In genomic region chrX:154457491-154458115, GRCh38 we compare ENCODE assay signal across 8 cellular contexts. TPM values are rescaled to one million over a fixed set of nuclear protein-coding genes. Genes with fewer than 3 reads are reported as not detected.
DNase-seq lines count a peak whose midpoint lies in the region; ATAC-seq and TF ChIP-seq lines count a peak whose summit lies in the region.

No MANE protein-coding gene starts in this region.

- ATAC-seq in DND-41 (ENCODE audit: insufficient read depth, low read depth): peak; percentile 34
- ATAC-seq in GM21576 (IDR thresholded peaks at IDR 0.05; ENCODE audit: unreplicated experiment): peak; percentile 52
- peak; percentile 77 for ATAC-seq in mucosa of descending colon

- H3K79me2 ChIP-seq in DND-41 (ENCODE audit: insufficient read depth, low read length) (peaks cover 14% of the 10 kb centered on the region), KMS-11 (ENCODE audit: insufficient read depth, low read depth) (no peaks in the 10 kb centered on the region)

- intact Hi-C loops in mucosa of descending colon (cut with DNase I, micrococcal nuclease): no loop called here

- H3K4me3 ChIP-seq in DND-41 (ENCODE audit: low read depth in 1 of 2, low read length in 2 of 2) (peak overlapping the region; percentile 6 to 78; a peak in 3 of 4 replicates), KMS-11 (IDR thresholded peaks at IDR 0.05; ENCODE audit: insufficient read depth, low read depth, low read length) (no peak overlapping the region), WI38 (ENCODE audit: low read depth, low read length) (peak overlapping the region; percentile 50), mucosa of descending colon (peak overlapping the region; percentile 38), thymus (ENCODE audit: low read length) (peak overlapping the region; percentile 66)

- peaks cover 25% of the 10 kb centered on the region for H3K4me1 ChIP-seq in DND-41 (ENCODE audit: insufficient read depth, low read length)
- H3K4me1 ChIP-seq in KMS-11 (ENCODE audit: low read depth, poor library complexity, severe bottlenecking): peaks cover 4% of the 10 kb centered on the region
- no peaks in the 10 kb centered on the region for H3K4me1 ChIP-seq in mucosa of descending colon (ENCODE audit: low read depth)
- peaks cover 2% of the 10 kb centered on the region for H3K4me1 ChIP-seq in thymus (ENCODE audit: control insufficient read depth, insufficient read depth, low read length)

- H3K27me3 ChIP-seq in DND-41 (ENCODE audit: insufficient read depth, low read length, poor library complexity) (no peaks in the 10 kb centered on the region), KMS-11 (ENCODE audit: insufficient read depth, low read depth) (no peaks in the 10 kb centered on the region), thymus (ENCODE audit: control insufficient read depth, insufficient read depth) (no peaks in the 10 kb centered on the region)

- peak overlapping the region; percentile 62; the same call in 1 of the 2 replicates for H3K27ac ChIP-seq in DND-41 (ENCODE audit: low read length)
- no peak overlapping the region for H3K27ac ChIP-seq in KMS-11
- H3K27ac ChIP-seq in thymus (ENCODE audit: low read depth): peak overlapping the region; percentile 74

- no peak for TF ChIP-seq CTCF in DND-41 (IDR thresholded peaks at IDR 0.05; ENCODE audit: borderline replicate concordance, extremely low read depth, low read length, poor library complexity, severe bottlenecking)
- TF ChIP-seq CTCF in KMS-11 (conservative IDR thresholded peaks at IDR 0.05; ENCODE audit: low read depth, low read length): no peak
- no peak for TF ChIP-seq CTCF in WI38 (IDR thresholded peaks at IDR 0.05; ENCODE audit: low read depth, low read length)
- TF ChIP-seq CTCF in mucosa of descending colon (IDR thresholded peaks at IDR 0.05): no peak

- H3K4me2 ChIP-seq in DND-41 (ENCODE audit: insufficient read depth, low read length) (peak overlapping the region; percentile 72), KMS-11 (peak overlapping the region; percentile 36; the same call in 1 of the 2 replicates)

- DNase-seq in DND-41 (peak; percentile 54), mucosa of descending colon (peak; percentile 58 to 79 (median 78)), MV-4-11 (lab: John Stamatoyannopoulos, UW) (no peak)
- DNase-seq in effector CD4-positive, alpha-beta T cell: peak; percentile 40

- 5% methylated on average over 65 of the region's 65 CpGs for WGBS in thymus

- peak overlapping the region; percentile 67 for H3K9ac ChIP-seq in DND-41 (ENCODE audit: low read depth, low read length)
- no peak overlapping the region; the same call in 1 of the 2 replicates for H3K9ac ChIP-seq in KMS-11

- H3K36me3 ChIP-seq in DND-41 (ENCODE audit: insufficient read depth, low read length): peaks cover 20% of the 10 kb centered on the region
- no peaks in the 10 kb centered on the region for H3K36me3 ChIP-seq in KMS-11 (ENCODE audit: insufficient read depth)
- H3K36me3 ChIP-seq in mucosa of descending colon (ENCODE audit: low read depth): no peaks in the 10 kb centered on the region
- H3K36me3 ChIP-seq in thymus (ENCODE audit: control insufficient read depth, insufficient read depth): peaks cover 13% of the 10 kb centered on the region

- H3K9me3 ChIP-seq in DND-41 (ENCODE audit: insufficient read depth, low read length, severe bottlenecking): no peaks in the 10 kb centered on the region
- H3K9me3 ChIP-seq in mucosa of descending colon: no peaks in the 10 kb centered on the region
- H3K9me3 ChIP-seq in thymus (ENCODE audit: control insufficient read depth): no peaks in the 10 kb centered on the region

- H4K20me1 ChIP-seq in DND-41 (ENCODE audit: insufficient read depth, low read length) (peaks cover 10% of the 10 kb centered on the region; the same call in 1 of the 2 replicates), KMS-11 (ENCODE audit: insufficient read depth) (no peaks in the 10 kb centered on the region)

- H2AFZ ChIP-seq in DND-41 (ENCODE audit: low read depth, low read length) (peak overlapping the region; percentile 76), KMS-11 (ENCODE audit: low read depth) (peak overlapping the region; percentile 66)

RNA-seq across cellular contexts. Expression of gene PLXNA3, which starts 0.5 kb away (rescaled TPM):
- 10 to 100 TPM; 24.8 to 66.1 (median 51.7) TPM for total RNA-seq in mucosa of descending colon
- polyA plus RNA-seq in thymus: 14.3 TPM

RNA-seq across cellular contexts. Expression of gene FAM50A, which starts 13.7 kb away (rescaled TPM):
- total RNA-seq in mucosa of descending colon: 10 to 100 TPM; 46.2 to 65.1 (median 50.5) TPM
- 112 TPM for polyA plus RNA-seq in thymus

RNA-seq across cellular contexts. Expression of gene GDI1, which starts 20.6 kb away (rescaled TPM):
- 100 to 1,000 TPM in 1 of 3 donors, 10 to 100 TPM in 2; 67.1 to 117 (median 68.1) TPM for total RNA-seq in mucosa of descending colon
- 144 TPM for polyA plus RNA-seq in thymus

RNA-seq across cellular contexts. Expression of gene LAGE3, which starts 21.5 kb away (rescaled TPM):
- 10 to 100 TPM; 10.7 to 18.5 (median 13.9) TPM for total RNA-seq in mucosa of descending colon
- polyA plus RNA-seq in thymus: 17.3 TPM

RNA-seq across cellular contexts. Expression of gene UBL4A, which starts 28.8 kb away (rescaled TPM):
- 10 to 100 TPM; 29.2 to 41.6 (median 32.3) TPM for total RNA-seq in mucosa of descending colon
- polyA plus RNA-seq in thymus: 20.7 TPM
